In the genomic region with DNA sequence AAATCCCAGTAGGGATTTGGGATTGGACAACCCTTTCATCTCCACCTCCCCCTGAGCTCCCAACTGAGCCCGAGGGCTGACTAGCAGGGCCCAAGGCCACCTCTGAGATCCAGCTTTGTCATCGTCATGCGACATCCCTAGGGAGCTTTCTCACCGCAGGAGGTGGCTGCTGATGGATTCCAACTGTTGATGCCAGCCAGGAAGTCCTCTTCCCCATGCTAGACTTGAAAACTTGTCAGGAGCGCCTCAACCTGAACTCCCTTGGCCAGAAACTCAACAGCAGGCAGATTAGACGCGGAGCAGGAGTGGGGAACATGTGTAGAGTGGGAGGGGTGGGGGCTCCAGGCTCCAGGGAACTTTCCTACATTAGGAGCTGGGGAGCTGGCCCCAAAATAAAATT, we compare ENCODE assay signal across 10 cellular contexts. TPM values are rescaled to one million over a fixed set of nuclear protein-coding genes. Genes with fewer than 3 reads are reported as not detected.
DNase-seq lines count a peak whose midpoint lies in the region; ATAC-seq and TF ChIP-seq lines count a peak whose summit lies in the region.
"Had no signal": no experiment of that assay in that cellular context is flagged by ENCODE, and none has a peak within 500 bp of the region (broad histone marks: within the 10 kb centered on the region; RNA-seq: fewer than 3 reads in every experiment).

No MANE protein-coding gene starts in this region.

- H3K4me3 ChIP-seq in IMR-90 (ENCODE audit: insufficient read depth, low read depth, low read length), result no peak overlapping the region
- no peak overlapping the region for H3K4me3 ChIP-seq in neuronal stem cell (ENCODE audit: low read length in 2 of 2)
- H3K4me3 ChIP-seq: upper lobe of left lung had no signal

- ATAC-seq in IMR-90 (ENCODE audit: low read depth) (peak; percentile 18), GM18498 (IDR thresholded peaks at IDR 0.05; ENCODE audit: unreplicated experiment) (no peak)

- H4K91ac ChIP-seq in IMR-90 (ENCODE audit: insufficient read depth, low read depth, low read length) (peak overlapping the region; percentile 3), neuronal stem cell (ENCODE audit: low read depth, low read length, poor library complexity) (no peak overlapping the region)

- H3K23ac ChIP-seq in IMR-90 (ENCODE audit: low read depth, low read length) (no peak overlapping the region; the same call in 1 of the 2 replicates), neuronal stem cell (ENCODE audit: low read depth, low read length, poor library complexity) (no peak overlapping the region)

- peak overlapping the region; percentile 23 to 59; a peak in 2 of 4 replicates for H4K8ac ChIP-seq in IMR-90 (ENCODE audit: low read depth in 2 of 2, low read length in 2 of 2)
- no peak overlapping the region for H4K8ac ChIP-seq in neuronal stem cell (ENCODE audit: low read depth, low read length)

- H2BK15ac ChIP-seq in IMR-90 (ENCODE audit: low read depth, low read length), result peak overlapping the region; percentile 6; the same call in 2 of the 3 replicates
- no peak overlapping the region for H2BK15ac ChIP-seq in neuronal stem cell (ENCODE audit: low read length)

- H3K14ac ChIP-seq in IMR-90 (replicated peaks; ENCODE audit: low read depth, low read length), result peak overlapping the region; percentile 44; the same call in 1 of the 2 replicates
- H3K14ac ChIP-seq in neuronal stem cell (ENCODE audit: low read length), result no peak overlapping the region

- H3K18ac ChIP-seq in IMR-90 (ENCODE audit: low read depth, low read length), result peak overlapping the region; percentile 35; the same call in 1 of the 2 replicates
- H3K18ac ChIP-seq in neuronal stem cell (ENCODE audit: low read length), result no peak overlapping the region

- WGBS in IMR-90 (ENCODE audit: extremely low coverage in 2 of 2, insufficient read length in 1 of 2), 2 experiments, result 43% methylated on average over 6 of the region's 7 CpGs; no CpG with 5 or more reads in 1 of the 2 experiments
- WGBS in neuronal stem cell (ENCODE audit: extremely low coverage in 2 of 2, insufficient read length in 2 of 2, insufficient replicate concordance in 1 of 2), 2 donors, result no CpG with 5 or more reads among the region's 7 CpGs

- intact Hi-C loops in CD14-positive monocyte (cut with micrococcal nuclease), result no loop called here
- intact Hi-C loops in IMR-90 (cut with micrococcal nuclease), result no loop called here

- H3K27ac Mint-ChIP-seq in CD14-positive monocyte, result peak overlapping the region in 6 of 7 donors; percentile 49 to 71 (median 56)
- no peak overlapping the region for H3K27ac Mint-ChIP-seq in type B pancreatic cell

- H4K5ac ChIP-seq in IMR-90 (ENCODE audit: low read depth, low read length), result 0 out of 2 replicates have a peak overlapping the region, but pooled peaks have one; percentile 18

- TF ChIP-seq POLR2A in IMR-90 (IDR thresholded peaks at IDR 0.05; ENCODE audit: low read depth, low read length), result no peak

- H3K4me2 ChIP-seq in IMR-90 (ENCODE audit: low read depth, low read length) (no peak overlapping the region), neuronal stem cell (ENCODE audit: insufficient read depth, low read length, poor library complexity, severe bottlenecking) (no peak overlapping the region)

- no peaks in the 10 kb centered on the region for H3K36me3 ChIP-seq in IMR-90 (ENCODE audit: control insufficient read depth, insufficient read depth, low read length)
- no peaks in the 10 kb centered on the region for H3K36me3 ChIP-seq in neuronal stem cell (replicated peaks in 1 of 2; ENCODE audit: control insufficient read depth in 2 of 2, insufficient read depth in 2 of 2, low read length in 2 of 2)
- H3K36me3 ChIP-seq: upper lobe of left lung had no signal

- H2BK20ac ChIP-seq in IMR-90 (ENCODE audit: low read depth, low read length), result 0 out of 2 replicates have a peak overlapping the region, but pooled peaks have one; percentile 45

- H3K9me1 ChIP-seq in IMR-90 (ENCODE audit: insufficient read depth, low read length), result peaks cover 8% of the 10 kb centered on the region

- no peak overlapping the region for H2AK5ac ChIP-seq in IMR-90 (ENCODE audit: low read depth, low read length)
- H2AK5ac ChIP-seq in neuronal stem cell (ENCODE audit: low read depth, low read length), result no peak overlapping the region

- no peak overlapping the region for H2AK9ac ChIP-seq in IMR-90 (replicated peaks; ENCODE audit: low read depth, low read length, poor library complexity)

- H3K27me3 ChIP-seq in IMR-90 (ENCODE audit: control insufficient read depth, insufficient read depth, low read length), result peaks cover 2% of the 10 kb centered on the region; the same call in 1 of the 2 replicates
- H3K27me3 ChIP-seq in neuronal stem cell (ENCODE audit: control insufficient read depth in 3 of 3, insufficient read depth in 3 of 3, low read depth in 1 of 3, low read length in 3 of 3), result peaks cover 0 to 3% (median 0%) of the 10 kb centered on the region in 3 experiments
- H3K27me3 ChIP-seq: upper lobe of left lung had no signal

- H3K4me3 Mint-ChIP-seq in CD14-positive monocyte (no peak overlapping the region), type B pancreatic cell (no peak overlapping the region)

- H3K9me3 Mint-ChIP-seq in CD14-positive monocyte, result peaks cover 0 to 3% (median 0%) of the 10 kb centered on the region in 7 donors
- H3K9me3 Mint-ChIP-seq in type B pancreatic cell, result peaks cover 2% of the 10 kb centered on the region

- no peaks in the 10 kb centered on the region for H4K20me1 ChIP-seq in IMR-90 (ENCODE audit: insufficient read depth, low read length)

- H2BK12ac ChIP-seq in neuronal stem cell (ENCODE audit: low read length), result peak overlapping the region; percentile 3

- H2AFZ ChIP-seq in IMR-90 (replicated peaks; ENCODE audit: low read length, poor library complexity) (peak overlapping the region; percentile 75), neuronal stem cell (ENCODE audit: low read length) (peak overlapping the region; percentile 60)

- in situ Hi-C loops in IMR-90 (cut with MboI; ENCODE audit: low sequenced_read_pairs), result no loop called here

- no peak for TF ChIP-seq RAD21 in IMR-90 (IDR thresholded peaks at IDR 0.05; ENCODE audit: low read length)

- H3K9ac ChIP-seq in IMR-90 (ENCODE audit: low read depth, low read length) (no peak overlapping the region; the same call in 1 of the 2 replicates), neuronal stem cell (ENCODE audit: low read depth, low read length, poor library complexity) (no peak overlapping the region)

- H3K79me1 ChIP-seq in IMR-90 (ENCODE audit: low read depth in 1 of 2, low read length in 2 of 2) (no peaks in the 10 kb centered on the region), neuronal stem cell (ENCODE audit: low read depth, low read length) (no peaks in the 10 kb centered on the region)

- H3K4me1 ChIP-seq in IMR-90 (ENCODE audit: control insufficient read depth, insufficient read depth, low read length) (peaks cover 12% of the 10 kb centered on the region), neuronal stem cell (ENCODE audit: control insufficient read depth in 2 of 2, insufficient read depth in 1 of 2, low read depth in 1 of 2, low read length in 2 of 2) (peaks cover 4 to 11% of the 10 kb centered on the region in 2 donors)

- DNase-seq in CD14-positive monocyte (ENCODE audit: low spot score), result no peak
- DNase-seq in IMR-90, result peak; percentile 26
- peak; percentile 14 for DNase-seq in fibroblast of gingiva (ENCODE audit: low read depth)
- no peak for DNase-seq in neuronal stem cell (ENCODE audit: low spot score)
- no peak for DNase-seq in DMS153 treated with DMSO at 0.1 percent for 48 hours (lab: John Stamatoyannopoulos, UW; ENCODE audit: unreplicated experiment)
- DNase-seq in type B pancreatic cell (ENCODE audit: extremely low spot score, unreplicated experiment), result no peak
- DNase-seq: NCI-H526 treated with DMSO at 0.1 percent for 48 hours had no signal

- H3K27ac ChIP-seq in IMR-90 (ENCODE audit: insufficient read depth, low read length), result peak overlapping the region; percentile 33
- no peak overlapping the region for H3K27ac ChIP-seq in neuronal stem cell (replicated peaks; ENCODE audit: low read length)

- H3K4me1 Mint-ChIP-seq in CD14-positive monocyte (peaks cover 54% of the 10 kb centered on the region), type B pancreatic cell (ENCODE audit: unreplicated experiment) (peaks cover 17% of the 10 kb centered on the region)

- no peaks in the 10 kb centered on the region for H3K27me3 Mint-ChIP-seq in CD14-positive monocyte (ENCODE audit: low read depth in 3 of 3)
- H3K27me3 Mint-ChIP-seq in type B pancreatic cell, result peaks cover 9% of the 10 kb centered on the region

- H3K9me3 ChIP-seq in IMR-90 (ENCODE audit: control insufficient read depth, insufficient read depth, low read length), result no peaks in the 10 kb centered on the region
- H3K9me3 ChIP-seq in neuronal stem cell (replicated peaks in 1 of 2; ENCODE audit: control insufficient read depth in 2 of 2, insufficient read depth in 1 of 2, low read depth in 1 of 2, low read length in 2 of 2), result no peaks in the 10 kb centered on the region
- H3K9me3 ChIP-seq: upper lobe of left lung had no signal

- dilution Hi-C loops in IMR-90 (cut with HindIII; ENCODE audit: low sequenced_read_pairs, unreplicated experiment), result no loop called here

- TF ChIP-seq CTCF in CD14-positive monocyte (IDR thresholded peaks at IDR 0.05) (no peak), IMR-90 (conservative IDR thresholded peaks at IDR 0.05; ENCODE audit: low read depth, low read length) (no peak), type B pancreatic cell (conservative IDR thresholded peaks at IDR 0.05) (no peak)

- H3K4ac ChIP-seq in IMR-90 (ENCODE audit: low read depth, low read length) (peak overlapping the region; percentile 68), neuronal stem cell (ENCODE audit: low read length) (no peak overlapping the region)

- BruUV-seq in IMR-90 (replicated peaks; lab: Mats Ljungman, UMichigan), result no TSS peak

- H3K36me3 Mint-ChIP-seq in CD14-positive monocyte (peaks cover 32 to 70% of the 10 kb centered on the region in 2 donors), type B pancreatic cell (no peaks in the 10 kb centered on the region)

- CTCF ChIA-PET in IMR-90 (lab: Yijun Ruan, JAX), result no interaction called here

- H2BK120ac ChIP-seq in IMR-90 (ENCODE audit: low read depth, low read length) (peak overlapping the region; percentile 59; the same call in 1 of the 2 replicates), neuronal stem cell (ENCODE audit: low read depth, low read length) (no peak overlapping the region)

- POLR2A ChIA-PET in IMR-90 (lab: Charles Lee; ENCODE audit: unreplicated experiment), result no interaction called here

- no peak overlapping the region for H3K56ac ChIP-seq in IMR-90 (ENCODE audit: extremely low read depth, insufficient read depth, low read length)

- H2BK5ac ChIP-seq in IMR-90 (ENCODE audit: low read depth, low read length, poor library complexity, severe bottlenecking), result peak overlapping the region; percentile 23
- no peak overlapping the region for H2BK5ac ChIP-seq in neuronal stem cell (ENCODE audit: low read length)

RNA-seq across cellular contexts. Expression of gene EMILIN2, which starts 34.3 kb away (rescaled TPM):
- polyA plus RNA-seq in CD14-positive monocyte (10 to 100 TPM; 30.5 to 33.8 TPM), IMR-90 (2012; rRNA removed) (0.14 and 0.34 TPM in 2 replicates)
- total RNA-seq in IMR-90 (2012; rRNA removed) (under 0.01 TPM in 2 replicates), type B pancreatic cell (ENCODE audit: low replicate concordance) (3.6 and 9.4 TPM in 2 replicates)
- 0.24 and 0.29 TPM in 2 replicates for polyA plus RNA-seq in IMR-90 (2012; cell fraction: cytosol; rRNA removed)
- polyA plus RNA-seq in IMR-90 (2012; cell fraction: nucleus; rRNA removed; ENCODE audit: low replicate concordance), result 0.73 and 0.91 TPM in 2 replicates
- 4.1 TPM for polyA plus RNA-seq in neuronal stem cell (2013, experiment 1 of 2)
- polyA plus RNA-seq in neuronal stem cell (2013, experiment 2 of 2), result 3.2 TPM
- polyA plus RNA-seq: neural cell had no signal

Comparison
In these comparisons a context has a peak if more than half of its experiments do, and no peak if none do; other contexts are left out.
1. DNase-seq: peak in IMR-90 (single experiment) and fibroblast of gingiva (single experiment); none in CD14-positive monocyte (single experiment), neuronal stem cell (single experiment), DMS153 treated with DMSO at 0.1 percent for 48 hours (single experiment) and type B pancreatic cell (single experiment).